25 cellular contexts compared by ENCODE assay signal in the genomic region with DNA sequence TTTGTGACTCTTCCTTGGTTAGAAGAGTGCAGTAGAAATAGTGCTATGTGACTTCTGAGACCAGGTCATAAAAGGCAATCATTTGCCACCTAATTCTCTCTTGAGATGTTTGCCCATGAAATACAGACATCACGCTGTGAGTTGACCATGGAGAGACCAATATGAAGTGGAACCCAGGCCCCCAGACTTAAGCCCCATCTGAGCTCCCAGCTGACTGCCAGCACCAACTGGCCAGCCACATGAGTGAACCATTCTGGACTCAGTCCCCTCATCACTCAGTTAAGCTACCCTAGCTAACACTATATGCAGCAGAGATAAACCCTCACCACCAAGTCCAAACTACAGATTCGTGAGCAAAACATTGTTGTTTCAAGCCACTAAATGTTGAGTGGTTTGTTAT.
DNase-seq lines count a peak whose midpoint lies in the region; ATAC-seq, FAIRE-seq and TF ChIP-seq lines count a peak whose summit lies in the region.
"Had no signal": no experiment of that assay in that cellular context is flagged by ENCODE, and none has a peak within 500 bp of the region (broad histone marks: within the 10 kb centered on the region; RNA-seq: fewer than 3 reads in every experiment).

No MANE protein-coding gene starts in this region.

- H3K27me3 Mint-ChIP-seq in GM23338 (ENCODE audit: insufficient read depth, low read depth, poor library complexity), result no peaks in the 10 kb centered on the region

- H3K79me2 ChIP-seq in GM23338 (replicated peaks; ENCODE audit: insufficient read depth) (no peaks in the 10 kb centered on the region), K562 (ENCODE audit: control insufficient read depth, insufficient read depth, low read length) (no peaks in the 10 kb centered on the region)

- no peak for TF ChIP-seq POLR2A in K562 (conservative IDR thresholded peaks at IDR 0.05)

- ATAC-seq in GM23338 (no peak), K562 (peak; percentile 45; the same call in 2 of the 3 replicates), HG03565 (IDR thresholded peaks at IDR 0.05; ENCODE audit: unreplicated experiment) (no peak)

- no peaks in the 10 kb centered on the region for H3K9me1 ChIP-seq in K562 (ENCODE audit: control insufficient read depth, insufficient read depth, low read length)

- no peak overlapping the region for H3K9ac ChIP-seq in K562 (ENCODE audit: insufficient read depth in 1 of 2, low read depth in 2 of 2, low read length in 2 of 2)
- H3K9ac ChIP-seq: BLaER1 had no signal

- no peaks in the 10 kb centered on the region for H3K4me1 Mint-ChIP-seq in GM23338
- H3K4me1 Mint-ChIP-seq: CD14-positive monocyte; CD4-positive, alpha-beta memory T cell; CD4-positive, CD25-positive, alpha-beta regulatory T cell; CD8-positive, alpha-beta memory T cell had no signal

- intact Hi-C loops in K562 (cut with micrococcal nuclease), result no loop called here

- in situ Hi-C loops in K562 (cut with MboI), result no loop called here

- TF ChIP-seq CTCF in GM23338 (conservative IDR thresholded peaks at IDR 0.05; ENCODE audit: low read depth in 2 of 2) (no peak), K562 (IDR thresholded peaks at IDR 0.05 in 2 of 3, conservative IDR thresholded peaks at IDR 0.05 in 1 of 3; ENCODE audit: insufficient read depth in 2 of 3, low read depth in 1 of 3, low read length in 3 of 3) (no peak)

- H3K36me3 ChIP-seq in GM23338 (ENCODE audit: insufficient read depth) (no peaks in the 10 kb centered on the region), SJCRH30 (no peaks in the 10 kb centered on the region), K562 (ENCODE audit: control insufficient read depth, insufficient read depth, low read length) (no peaks in the 10 kb centered on the region)
- H3K36me3 ChIP-seq: BE2C, BLaER1 had no signal

- TF ChIP-seq RAD21 in K562 (CRISPR knock-in tag; conservative IDR thresholded peaks at IDR 0.05 in 1 of 2, IDR thresholded peaks at IDR 0.05 in 1 of 2), result no peak

- H3K27ac ChIP-seq in GM23338 (ENCODE audit: low read depth) (no peak overlapping the region), SJCRH30 (no peak overlapping the region), K562 (ENCODE audit: extremely low read depth, low read depth, low read length) (no peak overlapping the region)
- H3K27ac ChIP-seq: BLaER1 had no signal

- no peak overlapping the region for H3K27ac Mint-ChIP-seq in GM23338
- H3K27ac Mint-ChIP-seq: CD14-positive monocyte; CD4-positive, alpha-beta memory T cell; CD4-positive, CD25-positive, alpha-beta regulatory T cell; CD8-positive, alpha-beta memory T cell had no signal

- H2AFZ ChIP-seq in GM23338 (peak overlapping the region; percentile 25; the same call in 1 of the 2 replicates), K562 (ENCODE audit: low read depth, low read length) (no peak overlapping the region)

- H3K4me3 Mint-ChIP-seq in GM23338, result no peak overlapping the region
- H3K4me3 Mint-ChIP-seq: CD14-positive monocyte; CD4-positive, alpha-beta memory T cell; CD4-positive, CD25-positive, alpha-beta regulatory T cell; CD8-positive, alpha-beta memory T cell had no signal

- H3F3A ChIP-seq in GM23338 (replicated peaks; ENCODE audit: low read depth), result no peaks in the 10 kb centered on the region

- FAIRE-seq in HTR-8/SVneo (lab: Jason Lieb, UNC) (peak; percentile 26), K562 (lab: Jason Lieb, UNC) (no peak)
- FAIRE-seq: A204.1, G401.6, GM12891, GM19239 had no signal

- H3K9me3 ChIP-seq in SJCRH30 (replicated peaks) (peaks cover 2% of the 10 kb centered on the region; the same call in 1 of the 2 replicates), K562 (replicated peaks; ENCODE audit: control insufficient read depth, insufficient read depth, low read depth, low read length) (no peaks in the 10 kb centered on the region)
- H3K9me3 ChIP-seq: BE2C, BLaER1, Caco-2 had no signal

- WGBS in K562 (ENCODE audit: insufficient coverage, low coverage, missing lambda C conversion rate), result 16% methylated on average over 2 of the region's 2 CpGs

- POLR2A ChIA-PET in K562 (lab: Yijun Ruan, JAX), result interaction anchor here (0.9 to 1.3 kb wide), 2 partner anchors 10 to 72 kb away, joined by 3 to 5 read pairs; no protein-coding TSS in a partner anchor

- H3K27me3 ChIP-seq in GM23338 (ENCODE audit: insufficient read depth) (no peaks in the 10 kb centered on the region), SJCRH30 (no peaks in the 10 kb centered on the region), K562 (ENCODE audit: control insufficient read depth in 2 of 2, insufficient read depth in 2 of 2, low read length in 2 of 2) (no peaks in the 10 kb centered on the region)
- H3K27me3 ChIP-seq: BE2C, BLaER1 had no signal

- H4K20me1 ChIP-seq in GM23338 (replicated peaks; ENCODE audit: insufficient read depth) (no peaks in the 10 kb centered on the region), K562 (replicated peaks; ENCODE audit: control insufficient read depth, insufficient read depth, low read length) (no peaks in the 10 kb centered on the region)
- H4K20me1 ChIP-seq: BLaER1 had no signal

- no peak for TF ChIP-seq EP300 in K562 (IDR thresholded peaks at IDR 0.05; ENCODE audit: low read length)

- no peaks in the 10 kb centered on the region for H3K9me3 Mint-ChIP-seq in GM23338

- DNase-seq in GM23338 (ENCODE audit: low spot score) (no peak), HTR-8/SVneo (ENCODE audit: insufficient read length, low spot score) (no peak), SJCRH30 (peak; percentile 63 to 78), K562 (ENCODE audit: extremely low read depth in 1 of 4, low spot score in 3 of 4) (peak in 1 of 4 experiments; percentile 8), COLO668 (lab: John Stamatoyannopoulos, UW; ENCODE audit: unreplicated experiment) (no peak), RKO (ENCODE audit: low spot score) (no peak)
- DNase-seq in activated T-cell treated with anti-CD3 and anti-CD28 coated beads, Interleukin-2, amount 50 U/mL, for 1 hour, result no peak
- DNase-seq: 8988T; ACHN; BE2C; C1 segment of cervical spinal cord; Caco-2; Calu3; CD4-positive, alpha-beta memory T cell; CD4-positive, CD25-positive, alpha-beta regulatory T cell; CD8-positive, alpha-beta memory T cell; DMS79 treated with DMSO at 0.1 percent for 48 hours; GF-D8 had no signal

- H3K9me2 ChIP-seq in GM23338 (ENCODE audit: insufficient read depth), result no peaks in the 10 kb centered on the region

- H3K4me3 ChIP-seq in GM23338, result no peak overlapping the region
- no peak overlapping the region for H3K4me3 ChIP-seq in SJCRH30
- H3K4me3 ChIP-seq in K562, result no peak overlapping the region
- H3K4me3 ChIP-seq: BLaER1 had no signal

- CTCF ChIA-PET in K562 (lab: Yijun Ruan, JAX; ENCODE audit: low intra/inter-chr PET ratio), result no interaction called here

- H3K4me1 ChIP-seq in GM23338 (ENCODE audit: insufficient read depth), result no peaks in the 10 kb centered on the region
- H3K4me1 ChIP-seq in SJCRH30, result peaks cover 8% of the 10 kb centered on the region; the same call in 1 of the 2 replicates
- H3K4me1 ChIP-seq in K562 (replicated peaks in 1 of 2; ENCODE audit: control insufficient read depth in 2 of 2, insufficient read depth in 2 of 2, low read length in 2 of 2), result no peaks in the 10 kb centered on the region; a peak in 1 of 5 replicates
- H3K4me1 ChIP-seq: BE2C, BLaER1, Caco-2 had no signal

- H3K4me2 ChIP-seq in GM23338 (no peak overlapping the region), K562 (ENCODE audit: insufficient read depth, low read length) (no peak overlapping the region)
- H3K4me2 ChIP-seq: BLaER1 had no signal

- BruUV-seq in K562 (replicated peaks; lab: Mats Ljungman, UMichigan), result no TSS peak

- H3K36me3 Mint-ChIP-seq in GM23338 (ENCODE audit: low read depth), result no peaks in the 10 kb centered on the region
- H3K36me3 Mint-ChIP-seq: CD14-positive monocyte; CD4-positive, alpha-beta memory T cell; CD4-positive, CD25-positive, alpha-beta regulatory T cell had no signal

TF ChIP-seq in GM23338, 12 proteins besides CTCF, POLR2A, EP300 and RAD21 (continues in another document):
- no peak for TF ChIP-seq EZH2 (IDR thresholded peaks at IDR 0.05; ENCODE audit: low read depth, unreplicated experiment)
- no peak for TF ChIP-seq ZNF114 (CRISPR knock-in tag; IDR thresholded peaks at IDR 0.05)
- TF ChIP-seq CREB1 (CRISPR knock-in tag; IDR thresholded peaks at IDR 0.05; ENCODE audit: low read depth), result no peak
- TF ChIP-seq STAT1 (IDR thresholded peaks at IDR 0.05; ENCODE audit: unreplicated experiment), result no peak

TF ChIP-seq in K562, 482 proteins besides CTCF, POLR2A, EP300 and RAD21:
- peak; percentile 22 for TF ChIP-seq MEIS2 (IDR thresholded peaks at IDR 0.05; ENCODE audit: partially characterized antibody)
- TF ChIP-seq, protein P1, sequence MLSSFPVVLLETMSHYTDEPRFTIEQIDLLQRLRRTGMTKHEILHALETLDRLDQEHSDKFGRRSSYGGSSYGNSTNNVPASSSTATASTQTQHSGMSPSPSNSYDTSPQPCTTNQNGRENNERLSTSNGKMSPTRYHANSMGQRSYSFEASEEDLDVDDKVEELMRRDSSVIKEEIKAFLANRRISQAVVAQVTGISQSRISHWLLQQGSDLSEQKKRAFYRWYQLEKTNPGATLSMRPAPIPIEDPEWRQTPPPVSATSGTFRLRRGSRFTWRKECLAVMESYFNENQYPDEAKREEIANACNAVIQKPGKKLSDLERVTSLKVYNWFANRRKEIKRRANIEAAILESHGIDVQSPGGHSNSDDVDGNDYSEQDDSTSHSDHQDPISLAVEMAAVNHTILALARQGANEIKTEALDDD (IDR thresholded peaks at IDR 0.05), result peak; percentile 87
- TF ChIP-seq CREB5 (CRISPR knock-in tag; IDR thresholded peaks at IDR 0.05), result no peak
TF ChIP-seq in K562: peak in this region for 2.

Comparison
In these comparisons a context has a peak if more than half of its experiments do, and no peak if none do; other contexts are left out.
1. DNase-seq: peak in SJCRH30 (2 of 2); none in GM23338 (single experiment), HTR-8/SVneo (single experiment), COLO668 (single experiment), activated T-cell treated with anti-CD3 and anti-CD28 coated beads, Interleukin-2, amount 50 U/mL, for 1 hour (single experiment) and RKO (single experiment).